ENCODE assay signal across 1 cellular context in the genomic region with DNA sequence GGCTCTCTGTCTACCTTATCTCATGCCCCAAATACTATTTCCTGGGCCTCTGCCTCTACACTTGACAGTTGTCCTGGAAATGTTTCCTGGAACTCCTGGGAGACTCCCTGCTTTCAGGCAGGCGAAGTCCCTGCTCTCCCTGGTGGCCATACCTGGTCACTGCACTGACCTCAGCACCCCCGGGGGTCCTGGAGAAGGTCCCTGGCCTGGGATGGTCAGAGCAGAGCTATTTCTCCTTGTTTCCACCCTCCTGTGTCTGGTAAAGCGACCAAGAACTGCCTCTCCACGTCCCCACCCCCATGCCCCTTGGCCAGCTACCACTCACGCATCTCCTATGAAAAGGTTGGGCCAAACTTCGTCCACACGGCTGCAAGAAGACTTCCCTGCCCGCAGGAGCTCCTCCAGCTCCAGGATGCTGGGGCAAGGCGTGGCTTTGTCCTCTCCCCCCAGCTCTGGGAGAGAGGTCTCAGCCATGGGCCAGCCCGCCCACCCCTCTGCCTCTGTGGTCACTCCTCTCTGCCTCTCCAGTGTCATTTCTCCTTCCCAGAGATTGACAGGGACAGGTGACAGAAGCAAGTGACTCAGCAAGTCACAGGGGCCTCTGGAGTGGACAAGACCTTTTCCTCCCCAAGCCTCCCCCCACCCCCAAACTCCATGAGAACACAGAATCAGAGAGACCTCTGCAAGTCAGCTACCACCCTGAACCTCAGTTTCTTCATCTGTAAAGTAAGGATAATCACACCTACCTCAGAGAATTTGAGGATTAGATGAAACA.
TF ChIP-seq lines count a peak whose summit lies in the region.

No MANE protein-coding gene starts in this region.

TF ChIP-seq in liver, 16 proteins besides CTCF, POLR2A, EP300 and RAD21 (continued from another document):
- TF ChIP-seq, protein P1, sequence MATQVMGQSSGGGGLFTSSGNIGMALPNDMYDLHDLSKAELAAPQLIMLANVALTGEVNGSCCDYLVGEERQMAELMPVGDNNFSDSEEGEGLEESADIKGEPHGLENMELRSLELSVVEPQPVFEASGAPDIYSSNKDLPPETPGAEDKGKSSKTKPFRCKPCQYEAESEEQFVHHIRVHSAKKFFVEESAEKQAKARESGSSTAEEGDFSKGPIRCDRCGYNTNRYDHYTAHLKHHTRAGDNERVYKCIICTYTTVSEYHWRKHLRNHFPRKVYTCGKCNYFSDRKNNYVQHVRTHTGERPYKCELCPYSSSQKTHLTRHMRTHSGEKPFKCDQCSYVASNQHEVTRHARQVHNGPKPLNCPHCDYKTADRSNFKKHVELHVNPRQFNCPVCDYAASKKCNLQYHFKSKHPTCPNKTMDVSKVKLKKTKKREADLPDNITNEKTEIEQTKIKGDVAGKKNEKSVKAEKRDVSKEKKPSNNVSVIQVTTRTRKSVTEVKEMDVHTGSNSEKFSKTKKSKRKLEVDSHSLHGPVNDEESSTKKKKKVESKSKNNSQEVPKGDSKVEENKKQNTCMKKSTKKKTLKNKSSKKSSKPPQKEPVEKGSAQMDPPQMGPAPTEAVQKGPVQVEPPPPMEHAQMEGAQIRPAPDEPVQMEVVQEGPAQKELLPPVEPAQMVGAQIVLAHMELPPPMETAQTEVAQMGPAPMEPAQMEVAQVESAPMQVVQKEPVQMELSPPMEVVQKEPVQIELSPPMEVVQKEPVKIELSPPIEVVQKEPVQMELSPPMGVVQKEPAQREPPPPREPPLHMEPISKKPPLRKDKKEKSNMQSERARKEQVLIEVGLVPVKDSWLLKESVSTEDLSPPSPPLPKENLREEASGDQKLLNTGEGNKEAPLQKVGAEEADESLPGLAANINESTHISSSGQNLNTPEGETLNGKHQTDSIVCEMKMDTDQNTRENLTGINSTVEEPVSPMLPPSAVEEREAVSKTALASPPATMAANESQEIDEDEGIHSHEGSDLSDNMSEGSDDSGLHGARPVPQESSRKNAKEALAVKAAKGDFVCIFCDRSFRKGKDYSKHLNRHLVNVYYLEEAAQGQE (IDR thresholded peaks at IDR 0.05) = no peak
- TF ChIP-seq, protein P2, sequence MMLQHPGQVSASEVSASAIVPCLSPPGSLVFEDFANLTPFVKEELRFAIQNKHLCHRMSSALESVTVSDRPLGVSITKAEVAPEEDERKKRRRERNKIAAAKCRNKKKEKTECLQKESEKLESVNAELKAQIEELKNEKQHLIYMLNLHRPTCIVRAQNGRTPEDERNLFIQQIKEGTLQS (IDR thresholded peaks at IDR 0.05) = no peak
- TF ChIP-seq NR2F2 (IDR thresholded peaks at IDR 0.05) (no peak), YY1 (IDR thresholded peaks at IDR 0.05) (no peak), RXRA (IDR thresholded peaks at IDR 0.05) (no peak), SP1 (IDR thresholded peaks at IDR 0.05) (no peak)
